ENCODE assay signal across 16 cellular contexts in genomic region chr22:43506487-43506886, GRCh38.
DNase-seq lines count a peak whose midpoint lies in the region; ATAC-seq and TF ChIP-seq lines count a peak whose summit lies in the region.
"Had no signal": no experiment of that assay in that cellular context is flagged by ENCODE, and none has a peak within 500 bp of the region (broad histone marks: within the 10 kb centered on the region; RNA-seq: fewer than 3 reads in every experiment).

No MANE protein-coding gene starts in this region.

- H3K9me3 Mint-ChIP-seq in endodermal cell (no peaks in the 10 kb centered on the region), neural progenitor cell (no peaks in the 10 kb centered on the region)
- H3K9me3 Mint-ChIP-seq: CD8-positive, alpha-beta T cell; IgD-negative memory B cell had no signal

- H3K4me1 ChIP-seq in endodermal cell (ENCODE audit: control insufficient read depth, insufficient read depth, low read length) (no peaks in the 10 kb centered on the region), neural progenitor cell (peaks cover 6% of the 10 kb centered on the region)
- H3K4me1 ChIP-seq: BLaER1 treated with 17β-estradiol and CSF1 and Interleukin-3, amounts not matched to agents 10 nM and 100 nM had no signal

- no peaks in the 10 kb centered on the region for H3K79me2 ChIP-seq in neural progenitor cell (ENCODE audit: low read depth)

- H3K4me3 Mint-ChIP-seq in endodermal cell (no peak overlapping the region), neural progenitor cell (no peak overlapping the region)
- H3K4me3 Mint-ChIP-seq: B cell; CD8-positive, alpha-beta T cell; IgD-negative memory B cell had no signal

- H3K4me1 Mint-ChIP-seq in endodermal cell (no peaks in the 10 kb centered on the region), neural progenitor cell (no peaks in the 10 kb centered on the region)
- H3K4me1 Mint-ChIP-seq: B cell, IgD-negative memory B cell had no signal

- 75 to 88% methylated on average over 4 to 12 of the region's 12 CpGs for WGBS in endodermal cell (ENCODE audit: insufficient coverage in 1 of 2, insufficient read length in 1 of 2), 2 experiments

- no peak for ATAC-seq in GM21390 (IDR thresholded peaks at IDR 0.05; ENCODE audit: unreplicated experiment)
- ATAC-seq: CD8-positive, alpha-beta T cell; HepG2 had no signal

- H3K27me3 ChIP-seq in H7 (ENCODE audit: control insufficient read depth, insufficient read depth, low read length) (no peaks in the 10 kb centered on the region), endodermal cell (ENCODE audit: control insufficient read depth, insufficient read depth, low read length, poor library complexity, severe bottlenecking) (no peaks in the 10 kb centered on the region), neural progenitor cell (no peaks in the 10 kb centered on the region)
- H3K27me3 ChIP-seq: BLaER1 treated with 17β-estradiol and CSF1 and Interleukin-3, amounts not matched to agents 10 nM and 100 nM had no signal

- H3K27ac Mint-ChIP-seq in endodermal cell (no peak overlapping the region), neural progenitor cell (no peak overlapping the region)
- H3K27ac Mint-ChIP-seq: B cell; CD8-positive, alpha-beta T cell; IgD-negative memory B cell had no signal

- no peak overlapping the region for H3K27ac ChIP-seq in endodermal cell (ENCODE audit: low read depth, low read length)
- H3K27ac ChIP-seq in neural progenitor cell: no peak overlapping the region
- H3K27ac ChIP-seq: BLaER1 treated with 17β-estradiol and CSF1 and Interleukin-3, amounts not matched to agents 10 nM and 100 nM had no signal

- H4K20me1 ChIP-seq in neural progenitor cell (ENCODE audit: low read depth): no peaks in the 10 kb centered on the region
- H4K20me1 ChIP-seq: BLaER1 treated with 17β-estradiol and CSF1 and Interleukin-3, amounts not matched to agents 10 nM and 100 nM had no signal

- no peak overlapping the region for H3K9ac ChIP-seq in endodermal cell (ENCODE audit: extremely low read depth, low read length, poor library complexity, severe bottlenecking)
- no peak overlapping the region for H3K9ac ChIP-seq in neural progenitor cell
- H3K9ac ChIP-seq: BLaER1 treated with 17β-estradiol and CSF1 and Interleukin-3, amounts not matched to agents 10 nM and 100 nM had no signal

- no peaks in the 10 kb centered on the region for H3K27me3 Mint-ChIP-seq in endodermal cell (ENCODE audit: insufficient read depth)
- peaks cover 7% of the 10 kb centered on the region for H3K27me3 Mint-ChIP-seq in neural progenitor cell (ENCODE audit: insufficient read depth, low read depth)
- H3K27me3 Mint-ChIP-seq: B cell, IgD-negative memory B cell had no signal

- no peaks in the 10 kb centered on the region for H3K36me3 ChIP-seq in H7 (replicated peaks; ENCODE audit: control insufficient read depth, insufficient read depth, low read length)
- no peaks in the 10 kb centered on the region for H3K36me3 ChIP-seq in endodermal cell (ENCODE audit: control insufficient read depth, insufficient read depth, low read length)
- no peaks in the 10 kb centered on the region for H3K36me3 ChIP-seq in neural progenitor cell
- H3K36me3 ChIP-seq: BLaER1 treated with 17β-estradiol and CSF1 and Interleukin-3, amounts not matched to agents 10 nM and 100 nM had no signal

- DNase-seq in H7 (peak; percentile 58), endodermal cell (peak; percentile 30), neural progenitor cell (ENCODE audit: low spot score) (no peak), NCI-H187 (lab: John Stamatoyannopoulos, UW) (no peak), AG08395 (ENCODE audit: low spot score) (no peak)
- no peak for DNase-seq in activated T-cell treated with anti-CD3 and anti-CD28 coated beads, Interleukin-2, amount 50 U/mL, for 1 hour
- DNase-seq: 8988T; Calu3; CD8-positive, alpha-beta T cell; DMS79 treated with DMSO at 0.1 percent for 48 hours; GF-D8 had no signal

- no peak for TF ChIP-seq CTCF in endodermal cell (conservative IDR thresholded peaks at IDR 0.05)
- no peak for TF ChIP-seq CTCF in neural progenitor cell (IDR thresholded peaks at IDR 0.05)

- no peak overlapping the region for H2AFZ ChIP-seq in neural progenitor cell (replicated peaks)

- no peaks in the 10 kb centered on the region for H3K36me3 Mint-ChIP-seq in endodermal cell (ENCODE audit: low read depth)
- H3K36me3 Mint-ChIP-seq in neural progenitor cell: no peaks in the 10 kb centered on the region
- H3K36me3 Mint-ChIP-seq: CD8-positive, alpha-beta T cell; IgD-negative memory B cell had no signal

- no peaks in the 10 kb centered on the region for H3F3A ChIP-seq in neural progenitor cell (ENCODE audit: low read depth)

- peak overlapping the region; percentile 6 for H3K4me2 ChIP-seq in neural progenitor cell
- H3K4me2 ChIP-seq: BLaER1 treated with 17β-estradiol and CSF1 and Interleukin-3, amounts not matched to agents 10 nM and 100 nM had no signal

- H3K4me3 ChIP-seq in H7 (ENCODE audit: insufficient read depth, low read depth, low read length) (no peak overlapping the region), endodermal cell (ENCODE audit: low read length) (no peak overlapping the region), neural progenitor cell (no peak overlapping the region)
- H3K4me3 ChIP-seq: BLaER1 treated with 17β-estradiol and CSF1 and Interleukin-3, amounts not matched to agents 10 nM and 100 nM had no signal

- H3K9me3 ChIP-seq in endodermal cell (ENCODE audit: control insufficient read depth, low read length): no peaks in the 10 kb centered on the region
- no peaks in the 10 kb centered on the region for H3K9me3 ChIP-seq in neural progenitor cell (ENCODE audit: low read depth)
- H3K9me3 ChIP-seq: BLaER1 treated with 17β-estradiol and CSF1 and Interleukin-3, amounts not matched to agents 10 nM and 100 nM had no signal

Comparison
In these comparisons a context has a peak if more than half of its experiments do, and no peak if none do; other contexts are left out.
1. DNase-seq: peak in H7 (single experiment) and endodermal cell (single experiment); none in neural progenitor cell (single experiment), activated T-cell treated with anti-CD3 and anti-CD28 coated beads, Interleukin-2, amount 50 U/mL, for 1 hour (single experiment), NCI-H187 (0 of 2) and AG08395 (single experiment).